In the genomic region with DNA sequence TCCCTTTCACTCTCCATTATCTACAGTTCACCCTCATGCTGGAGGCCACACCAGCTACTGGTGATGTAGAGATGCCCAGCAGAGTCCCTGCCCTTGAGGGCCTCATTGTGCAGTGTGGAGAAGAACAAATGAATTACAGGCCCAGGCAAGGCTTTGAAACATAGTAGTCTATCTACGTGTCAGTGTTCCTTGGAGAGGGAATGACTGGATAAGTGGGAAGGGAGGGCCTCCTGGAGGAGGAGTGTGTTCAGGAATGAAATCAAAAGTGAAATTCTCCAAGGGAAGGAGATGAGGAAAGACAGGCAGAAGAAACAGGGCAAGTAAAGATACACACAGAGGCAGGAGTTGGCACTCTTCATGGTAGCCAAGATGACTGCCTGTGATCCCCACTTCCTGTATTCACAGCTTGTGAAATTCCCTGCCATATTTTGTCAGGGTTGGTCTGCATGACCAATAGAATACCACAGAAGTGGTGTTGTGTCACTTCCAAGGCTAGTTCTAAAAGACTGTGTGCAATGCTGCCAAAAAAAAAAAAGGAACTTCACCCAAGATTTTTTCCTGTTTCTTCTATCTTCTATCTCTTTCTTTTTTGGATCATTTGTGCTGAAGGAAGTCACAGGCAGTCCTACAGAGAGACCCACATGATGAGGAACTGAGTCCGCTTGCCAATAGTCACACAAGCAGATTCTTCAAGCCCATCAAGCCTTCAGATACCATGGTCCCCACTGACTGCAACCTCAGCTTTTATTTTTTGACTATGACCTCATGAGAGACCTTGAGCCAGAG, we compare ENCODE assay signal across 10 cellular contexts. TPM values are rescaled to one million over a fixed set of nuclear protein-coding genes. Genes with fewer than 3 reads are reported as not detected.
DNase-seq lines count a peak whose midpoint lies in the region; ATAC-seq, FAIRE-seq and TF ChIP-seq lines count a peak whose summit lies in the region.
"Had no signal": no experiment of that assay in that cellular context is flagged by ENCODE, and none has a peak within 500 bp of the region (broad histone marks: within the 10 kb centered on the region; RNA-seq: fewer than 3 reads in every experiment).

No MANE protein-coding gene starts in this region.

- DNase-seq in activated CD4-positive, alpha-beta memory T cell treated with anti-CD3 and anti-CD28 coated beads for 36 hours: no peak
- no peak for DNase-seq in activated CD4-positive, alpha-beta memory T cell treated with anti-CD3 and anti-CD28 coated beads, Interleukin-2, amount 10 ng/mL, durations not matched to agents 7 days and 5 days
- DNase-seq in mammary epithelial cell: peak; percentile 73
- DNase-seq in HepG2 (ENCODE audit: low spot score): no peak
- DNase-seq in transverse colon: no peak
- no peak for DNase-seq in GM19238 (ENCODE audit: insufficient read length, low spot score)
- no peak for DNase-seq in inferior parietal cortex (ENCODE audit: extremely low spot score)
- DNase-seq: activated B cell treated with CpG ODN at 0.5 μM for 24 hours had no signal

- CTCF ChIA-PET in activated CD4-positive, alpha-beta memory T cell treated with anti-CD3 and anti-CD28 coated beads for 36 hours (lab: Charles Lee): no interaction called here
- CTCF ChIA-PET in activated CD4-positive, alpha-beta memory T cell treated with anti-CD3 and anti-CD28 coated beads, Interleukin-2, amount 10 ng/mL, durations not matched to agents 7 days and 5 days (lab: Charles Lee): no interaction called here
- CTCF ChIA-PET in mammary epithelial cell (lab: Charles Lee; ENCODE audit: low non-redundant PET): interaction anchor here (0.6 kb wide), 2 partner anchors 15 to 135 kb away, joined by 4 to 5 read pairs; no protein-coding TSS in a partner anchor
- CTCF ChIA-PET in HepG2 (lab: Yijun Ruan, JAX; ENCODE audit: low intra/inter-chr PET ratio, low total read pairs): no interaction called here

- no peaks in the 10 kb centered on the region for H3K9me3 Mint-ChIP-seq in activated CD4-positive, alpha-beta memory T cell treated with anti-CD3 and anti-CD28 coated beads for 36 hours
- no peaks in the 10 kb centered on the region for H3K9me3 Mint-ChIP-seq in activated CD4-positive, alpha-beta memory T cell treated with anti-CD3 and anti-CD28 coated beads, Interleukin-2, amount 10 ng/mL, durations not matched to agents 7 days and 5 days
- H3K9me3 Mint-ChIP-seq: activated B cell treated with CpG ODN at 0.5 μM for 24 hours had no signal

- ATAC-seq in HepG2 (peak; percentile 25), GM21717 (IDR thresholded peaks at IDR 0.05; ENCODE audit: unreplicated experiment) (no peak)

- POLR2A ChIA-PET in activated CD4-positive, alpha-beta memory T cell treated with anti-CD3 and anti-CD28 coated beads for 36 hours (lab: Charles Lee): interaction anchor here (0.5 to 0.6 kb wide), 2 partner anchors 20 to 111 kb away, joined by 3 read pairs; no protein-coding TSS in a partner anchor
- POLR2A ChIA-PET in activated CD4-positive, alpha-beta memory T cell treated with anti-CD3 and anti-CD28 coated beads, Interleukin-2, amount 10 ng/mL, durations not matched to agents 7 days and 5 days (lab: Charles Lee): no interaction called here
- POLR2A ChIA-PET in HepG2 (lab: Yijun Ruan, JAX): interaction anchor here (0.9 kb wide), 1 partner anchor 34 kb away, joined by 3 read pairs; no protein-coding TSS in a partner anchor

- TF ChIP-seq CTCF in mammary epithelial cell (conservative IDR thresholded peaks at IDR 0.05 in 1 of 2, IDR thresholded peaks at IDR 0.05 in 1 of 2; ENCODE audit: extremely low read depth in 1 of 2, insufficient read depth in 1 of 2, low read depth in 1 of 2, low read length in 2 of 2) (no peak), HepG2 (CRISPR knock-in tag; IDR thresholded peaks at IDR 0.05) (no peak), transverse colon (IDR thresholded peaks at IDR 0.05) (no peak)

- no peak overlapping the region for H3K4me3 ChIP-seq in mammary epithelial cell (replicated peaks in 1 of 3; ENCODE audit: insufficient read depth in 1 of 3, low read depth in 2 of 3, low read length in 3 of 3)
- H3K4me3 ChIP-seq in HepG2 (replicated peaks in 1 of 3; ENCODE audit: insufficient read depth in 1 of 3, low read depth in 2 of 3, low read length in 3 of 3): no peak overlapping the region
- no peak overlapping the region for H3K4me3 ChIP-seq in transverse colon

- WGBS in mammary epithelial cell (ENCODE audit: low coverage, missing lambda C conversion rate): 91% methylated on average over 2 of the region's 2 CpGs
- 39% methylated on average over 2 of the region's 2 CpGs for WGBS in HepG2 (ENCODE audit: low lambda C conversion rate)
- WGBS in transverse colon (ENCODE audit: low coverage in 1 of 2), 2 donors: 94 to 100% methylated on average over 1 to 2 of the region's 2 CpGs

- FAIRE-seq in HepG2 (lab: Jason Lieb, UNC): no peak
- FAIRE-seq: GM19239 had no signal

- H3K4me2 ChIP-seq in mammary epithelial cell (ENCODE audit: insufficient read depth, low read depth, low read length) (no peak overlapping the region), HepG2 (ENCODE audit: low read depth, low read length) (peak overlapping the region; percentile 1)

- no peak for TF ChIP-seq POLR2A in HepG2 (IDR thresholded peaks at IDR 0.05; ENCODE audit: insufficient read depth in 1 of 2, low read depth in 2 of 2, low read length in 2 of 2)
- no peak for TF ChIP-seq POLR2A in transverse colon (IDR thresholded peaks at IDR 0.05)

- no peaks in the 10 kb centered on the region for H3K27me3 ChIP-seq in mammary epithelial cell (ENCODE audit: insufficient read depth, low read length)
- no peaks in the 10 kb centered on the region for H3K27me3 ChIP-seq in HepG2 (ENCODE audit: control insufficient read depth in 1 of 2, insufficient read depth in 2 of 2, low read length in 2 of 2)
- no peaks in the 10 kb centered on the region for H3K27me3 ChIP-seq in transverse colon

- no peaks in the 10 kb centered on the region for H3K27me3 Mint-ChIP-seq in activated CD4-positive, alpha-beta memory T cell treated with anti-CD3 and anti-CD28 coated beads for 36 hours
- no peaks in the 10 kb centered on the region for H3K27me3 Mint-ChIP-seq in activated CD4-positive, alpha-beta memory T cell treated with anti-CD3 and anti-CD28 coated beads, Interleukin-2, amount 10 ng/mL, durations not matched to agents 7 days and 5 days

- H3K4me1 ChIP-seq in mammary epithelial cell (ENCODE audit: insufficient read depth, low read length) (peaks cover 24% of the 10 kb centered on the region), HepG2 (ENCODE audit: insufficient read depth, low read length) (peaks cover 25% of the 10 kb centered on the region), transverse colon (no peaks in the 10 kb centered on the region)

- no peaks in the 10 kb centered on the region for H3K36me3 Mint-ChIP-seq in activated CD4-positive, alpha-beta memory T cell treated with anti-CD3 and anti-CD28 coated beads for 36 hours
- no peaks in the 10 kb centered on the region for H3K36me3 Mint-ChIP-seq in activated CD4-positive, alpha-beta memory T cell treated with anti-CD3 and anti-CD28 coated beads, Interleukin-2, amount 10 ng/mL, durations not matched to agents 7 days and 5 days (ENCODE audit: low read depth)

- H3K9me3 ChIP-seq in mammary epithelial cell (replicated peaks; ENCODE audit: insufficient read depth, low read length) (no peaks in the 10 kb centered on the region), HepG2 (ENCODE audit: low read length) (no peaks in the 10 kb centered on the region), transverse colon (no peaks in the 10 kb centered on the region)

- no peaks in the 10 kb centered on the region for H3K36me3 ChIP-seq in mammary epithelial cell (ENCODE audit: insufficient read depth, low read length)
- no peaks in the 10 kb centered on the region for H3K36me3 ChIP-seq in HepG2 (replicated peaks in 1 of 2; ENCODE audit: control insufficient read depth in 1 of 2, insufficient read depth in 2 of 2, low read length in 2 of 2)
- H3K36me3 ChIP-seq in transverse colon: no peaks in the 10 kb centered on the region

- BruUV-seq in mammary epithelial cell (replicated peaks; lab: Mats Ljungman, UMichigan) (no TSS peak), HepG2 (replicated peaks; lab: Mats Ljungman, UMichigan) (no TSS peak)

- in situ Hi-C loops in mammary epithelial cell (cut with MboI; ENCODE audit: low sequenced_read_pairs in 2 of 2): no loop called here
- in situ Hi-C loops in HepG2 (cut with HindIII; ENCODE audit: extremely low pct_ligation_motif_present, low pct_unique_long_range_greater_than_20kb): no loop called here
- in situ Hi-C loops in transverse colon (cut with MboI; ENCODE audit: low pct_ligation_motif_present in 1 of 4, low pct_unique_long_range_greater_than_20kb in 1 of 4, low sequenced_read_pairs in 3 of 4): no loop called here

- dilution Hi-C loops in mammary epithelial cell (cut with HindIII; ENCODE audit: low sequenced_read_pairs): loop anchor here (5.0 kb wide), 1 partner anchor 66 kb away; no protein-coding TSS in a partner anchor

- H4K20me1 ChIP-seq in mammary epithelial cell (ENCODE audit: insufficient read depth, low read length) (no peaks in the 10 kb centered on the region), HepG2 (ENCODE audit: insufficient read depth, low read length) (no peaks in the 10 kb centered on the region)

- H3K9ac ChIP-seq in mammary epithelial cell (ENCODE audit: insufficient read depth, low read length) (no peak overlapping the region), HepG2 (ENCODE audit: insufficient read depth, low read depth, low read length) (no peak overlapping the region)

- H3K4me3 Mint-ChIP-seq in activated CD4-positive, alpha-beta memory T cell treated with anti-CD3 and anti-CD28 coated beads for 36 hours: no peak overlapping the region
- H3K4me3 Mint-ChIP-seq in activated CD4-positive, alpha-beta memory T cell treated with anti-CD3 and anti-CD28 coated beads, Interleukin-2, amount 10 ng/mL, durations not matched to agents 7 days and 5 days: no peak overlapping the region
- H3K4me3 Mint-ChIP-seq: activated B cell treated with CpG ODN at 0.5 μM for 24 hours had no signal

- peak overlapping the region; percentile 90 for H2AFZ ChIP-seq in mammary epithelial cell (ENCODE audit: low read depth, low read length)
- peak overlapping the region; percentile 48 for H2AFZ ChIP-seq in HepG2 (ENCODE audit: low read length)

- peak overlapping the region; percentile 4 for H3K27ac Mint-ChIP-seq in activated CD4-positive, alpha-beta memory T cell treated with anti-CD3 and anti-CD28 coated beads for 36 hours
- no peak overlapping the region for H3K27ac Mint-ChIP-seq in activated CD4-positive, alpha-beta memory T cell treated with anti-CD3 and anti-CD28 coated beads, Interleukin-2, amount 10 ng/mL, durations not matched to agents 7 days and 5 days
- H3K27ac Mint-ChIP-seq: activated B cell treated with CpG ODN at 0.5 μM for 24 hours had no signal

- intact Hi-C loops in activated CD4-positive, alpha-beta memory T cell treated with anti-CD3 and anti-CD28 coated beads for 36 hours (cut with micrococcal nuclease): no loop called here
- intact Hi-C loops in mammary epithelial cell (cut with micrococcal nuclease): loop anchor here (1.0 kb wide), 1 partner anchor 15 kb away; no protein-coding TSS in a partner anchor
- intact Hi-C loops in HepG2 (cut with micrococcal nuclease; ENCODE audit: unreplicated experiment): no loop called here
- intact Hi-C loops in transverse colon (cut with DNase I; ENCODE audit: low total_unique reads): no loop called here

- H3K79me2 ChIP-seq in mammary epithelial cell (ENCODE audit: insufficient read depth, low read length) (no peaks in the 10 kb centered on the region), HepG2 (ENCODE audit: insufficient read depth, low read length) (no peaks in the 10 kb centered on the region)

- H3K27ac ChIP-seq in mammary epithelial cell (ENCODE audit: insufficient read depth, low read depth, low read length) (peak overlapping the region; percentile 23), HepG2 (ENCODE audit: extremely low read length, insufficient read depth, low read length) (no peak overlapping the region), transverse colon (peak overlapping the region in 3 of 4 donors; percentile 22 to 55 (median 28))

- TF ChIP-seq EP300 in HepG2 (IDR thresholded peaks at IDR 0.05; ENCODE audit: low read depth in 2 of 2, low read length in 2 of 2): no peak
- TF ChIP-seq EP300 in HepG2 (CRISPR knock-in tag; IDR thresholded peaks at IDR 0.05; ENCODE audit: borderline replicate concordance): no peak
- TF ChIP-seq EP300 in transverse colon (IDR thresholded peaks at IDR 0.05; ENCODE audit: low read depth): no peak

- peaks cover 11% of the 10 kb centered on the region for H3K4me1 Mint-ChIP-seq in activated CD4-positive, alpha-beta memory T cell treated with anti-CD3 and anti-CD28 coated beads for 36 hours (ENCODE audit: low read depth)
- H3K4me1 Mint-ChIP-seq in activated CD4-positive, alpha-beta memory T cell treated with anti-CD3 and anti-CD28 coated beads, Interleukin-2, amount 10 ng/mL, durations not matched to agents 7 days and 5 days: peaks cover 5% of the 10 kb centered on the region
- H3K4me1 Mint-ChIP-seq: activated B cell treated with CpG ODN at 0.5 μM for 24 hours had no signal

- TF ChIP-seq RAD21 in HepG2 (CRISPR knock-in tag; IDR thresholded peaks at IDR 0.05): no peak

RNA-seq across cellular contexts. Expression of a gene that starts 17.9 kb away (rescaled TPM):
- 10 to 100 TPM; 64.6 to 66.9 TPM for total RNA-seq in activated CD4-positive, alpha-beta memory T cell treated with anti-CD3 and anti-CD28 coated beads for 36 hours
- total RNA-seq in activated CD4-positive, alpha-beta memory T cell treated with anti-CD3 and anti-CD28 coated beads, Interleukin-2, amount 10 ng/mL, durations not matched to agents 7 days and 5 days: 10 to 100 TPM; 83.2 to 86.0 TPM
- total RNA-seq in mammary epithelial cell (10 to 100 TPM; 68.1 to 72.8 TPM), HepG2 (2016; rRNA removed; fragmentation: Illumina TruSeq; extraction: Trizol) (59.0 and 72.2 TPM in 2 replicates), transverse colon (100 to 1,000 TPM in 3 of 4 donors, 10 to 100 TPM in 1; 98.4 to 283 (median 132) TPM)
- polyA plus RNA-seq in mammary epithelial cell (66.3 TPM), HepG2 (2011; rRNA removed) (91.4 and 99.3 TPM in 2 replicates)
- polyA minus RNA-seq in mammary epithelial cell: 75.0 TPM
- 14.3 and 16.7 TPM in 2 replicates for total RNA-seq in HepG2 (2016; cell fraction: cytosol; rRNA removed; fragmentation: Illumina TruSeq; extraction: Trizol; ENCODE audit: low read depth)
- 57.7 and 70.4 TPM in 2 replicates for total RNA-seq in HepG2 (2016; cell fraction: insoluble cytoplasmic fraction; rRNA removed; fragmentation: Illumina TruSeq; extraction: Trizol)
- total RNA-seq in HepG2 (2016; cell fraction: membrane; rRNA removed; fragmentation: Illumina TruSeq; extraction: Trizol): 53.2 and 54.8 TPM in 2 replicates
- total RNA-seq in HepG2 (2016; cell fraction: nucleus; rRNA removed; fragmentation: Illumina TruSeq; extraction: Trizol): 80.2 and 92.0 TPM in 2 replicates
- polyA plus RNA-seq in HepG2 (2011; cell fraction: cytosol; rRNA removed): 54.5 and 60.0 TPM in 2 replicates
- 118 and 126 TPM in 2 replicates for polyA plus RNA-seq in HepG2 (2011; cell fraction: nucleus; rRNA removed)
- 46.1 and 53.2 TPM in 2 replicates for polyA plus RNA-seq in HepG2 (2012)
- polyA plus RNA-seq in HepG2 (2016; cell fraction: cytosol; fragmentation: Illumina TruSeq; extraction: Trizol; ENCODE audit: low read depth): 9.5 and 10.3 TPM in 2 replicates
- 48.0 and 52.7 TPM in 2 replicates for polyA plus RNA-seq in HepG2 (2016; cell fraction: insoluble cytoplasmic fraction; fragmentation: Illumina TruSeq; extraction: Trizol; ENCODE audit: low read depth)
- 32.4 and 34.3 TPM in 2 replicates for polyA plus RNA-seq in HepG2 (2016; cell fraction: membrane; fragmentation: Illumina TruSeq; extraction: Trizol; ENCODE audit: low read depth)
- polyA plus RNA-seq in HepG2 (2016; cell fraction: nucleus; fragmentation: Illumina TruSeq; extraction: Trizol; ENCODE audit: insufficient read depth, low read depth): 154 and 158 TPM in 2 replicates
- polyA minus RNA-seq in HepG2 (2011; rRNA and poly(A)+ RNA removed; ENCODE audit: low replicate concordance): 194 and 317 TPM in 2 replicates
- 49.2 and 50.8 TPM in 2 replicates for polyA minus RNA-seq in HepG2 (2011; cell fraction: cytosol; rRNA and poly(A)+ RNA removed)
- 132 and 164 TPM in 2 replicates for polyA minus RNA-seq in HepG2 (2011; cell fraction: nucleus; rRNA and poly(A)+ RNA removed)
